10 cellular contexts compared by ENCODE assay signal in the genomic region with DNA sequence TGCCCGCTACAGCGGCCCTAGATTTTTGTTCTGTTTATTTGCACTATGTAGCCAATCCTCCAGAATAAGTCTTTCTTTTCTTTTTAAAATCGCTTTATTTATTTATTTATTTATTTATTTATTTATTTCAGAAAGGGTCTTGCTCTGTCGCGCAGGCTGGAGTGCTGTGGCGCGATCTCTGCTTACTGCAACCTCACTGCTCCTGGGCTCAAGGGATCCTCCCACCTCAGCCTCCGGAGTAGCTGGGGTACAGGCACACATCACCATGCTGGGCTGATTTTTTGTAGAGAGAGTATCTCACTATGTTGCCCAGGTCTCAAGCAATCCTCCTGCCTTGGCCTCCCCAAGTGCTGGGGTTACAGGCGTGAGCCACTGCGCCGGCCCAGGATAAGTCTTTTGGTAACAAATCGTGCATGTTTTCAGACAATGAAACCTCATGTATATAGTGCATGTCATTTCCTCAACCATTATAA. TPM values are rescaled to one million over a fixed set of nuclear protein-coding genes. Genes with fewer than 3 reads are reported as not detected.
A peak's percentile ranks its signal among the peaks of the same experiment; 100 is the strongest.
DNase-seq lines count a peak whose midpoint lies in the region; ATAC-seq, FAIRE-seq and TF ChIP-seq lines count a peak whose summit lies in the region.
"Had no signal": no experiment of that assay in that cellular context is flagged by ENCODE, and none has a peak within 500 bp of the region (broad histone marks: within the 10 kb centered on the region; RNA-seq: fewer than 3 reads in every experiment).

No MANE protein-coding gene starts in this region.

- H3K4me1 ChIP-seq in iPS-15b (ENCODE audit: control insufficient read depth, insufficient read depth, low read length), result no peaks in the 10 kb centered on the region

- H3K27me3 Mint-ChIP-seq in WTC11 (ENCODE audit: low read depth), result peaks cover 6% of the 10 kb centered on the region

- TF ChIP-seq CTCF in WTC11 (IDR thresholded peaks at IDR 0.05), result no peak

- H3K9me3 ChIP-seq in iPS-15b (ENCODE audit: control insufficient read depth, insufficient read depth, low read length), result no peaks in the 10 kb centered on the region

- peaks cover 4% of the 10 kb centered on the region for H3K36me3 Mint-ChIP-seq in WTC11
- H3K36me3 Mint-ChIP-seq in stimulated activated effector memory CD8-positive, alpha-beta T cell treated with anti-CD3 and anti-CD28 coated beads, Interleukin-12 subunit alpha, Interleukin-12 subunit beta, amount 100 ng/mL, for 72 hours, result peaks cover 24% of the 10 kb centered on the region

- POLR2A ChIA-PET in WTC11 (lab: Charles Lee), result no interaction called here

- peak overlapping the region; percentile 91 for H3K4me3 ChIP-seq in iPS-15b (ENCODE audit: low read depth, low read length)

- CTCF ChIA-PET in WTC11 (lab: Charles Lee), result interaction anchor here (1.0 kb wide), 1 partner anchor 48 kb away, joined by 3 read pairs; no protein-coding TSS in a partner anchor

- H3K4me3 Mint-ChIP-seq in WTC11, result peak overlapping the region; percentile 30
- peak overlapping the region; percentile 81 for H3K4me3 Mint-ChIP-seq in stimulated activated effector memory CD8-positive, alpha-beta T cell treated with anti-CD3 and anti-CD28 coated beads, Interleukin-12 subunit alpha, Interleukin-12 subunit beta, amount 100 ng/mL, for 72 hours

- H3K27me3 ChIP-seq in iPS-15b (ENCODE audit: control insufficient read depth, insufficient read depth, low read length), result peaks cover 2% of the 10 kb centered on the region

- ATAC-seq in WTC11 (no peak), GM19452 (IDR thresholded peaks at IDR 0.05; ENCODE audit: unreplicated experiment) (no peak)
- no peak for ATAC-seq in stimulated activated effector memory CD8-positive, alpha-beta T cell treated with anti-CD3 and anti-CD28 coated beads, Interleukin-12 subunit alpha, Interleukin-12 subunit beta, amount 100 ng/mL, for 72 hours

- no peak for FAIRE-seq in GM12892 (lab: Jason Lieb, UNC)
- FAIRE-seq: A204.1 had no signal

- H3K9me3 Mint-ChIP-seq in WTC11, result no peaks in the 10 kb centered on the region
- no peaks in the 10 kb centered on the region for H3K9me3 Mint-ChIP-seq in stimulated activated effector memory CD8-positive, alpha-beta T cell treated with anti-CD3 and anti-CD28 coated beads, Interleukin-12 subunit alpha, Interleukin-12 subunit beta, amount 100 ng/mL, for 72 hours

- TF ChIP-seq POLR2A in GM12892 (IDR thresholded peaks at IDR 0.05; ENCODE audit: low read depth, low read length), result no peak

- H3K4me1 Mint-ChIP-seq in WTC11, result peaks cover 23% of the 10 kb centered on the region
- H3K4me1 Mint-ChIP-seq in stimulated activated effector memory CD8-positive, alpha-beta T cell treated with anti-CD3 and anti-CD28 coated beads, Interleukin-12 subunit alpha, Interleukin-12 subunit beta, amount 100 ng/mL, for 72 hours, result peaks cover 14% of the 10 kb centered on the region

- no peak overlapping the region for H3K9ac ChIP-seq in iPS-15b (ENCODE audit: low read depth, low read length)

- DNase-seq in NCI-H1436 treated with DMSO at 0.1 percent for 48 hours (lab: John Stamatoyannopoulos, UW) (peak; percentile 11), NCI-H1436 (lab: John Stamatoyannopoulos, UW) (no peak), WTC11 (ENCODE audit: low spot score) (no peak), NCI-H510A treated with DMSO at 0.1 percent for 48 hours (lab: John Stamatoyannopoulos, UW) (no peak), GM12892 (ENCODE audit: insufficient read length) (no peak)
- no peak for DNase-seq in stimulated activated effector memory CD8-positive, alpha-beta T cell treated with anti-CD3 and anti-CD28 coated beads, Interleukin-12 subunit alpha, Interleukin-12 subunit beta, amount 100 ng/mL, for 72 hours (ENCODE audit: low spot score in 2 of 2)

- no peak overlapping the region for H3K27ac Mint-ChIP-seq in WTC11
- no peak overlapping the region for H3K27ac Mint-ChIP-seq in stimulated activated effector memory CD8-positive, alpha-beta T cell treated with anti-CD3 and anti-CD28 coated beads, Interleukin-12 subunit alpha, Interleukin-12 subunit beta, amount 100 ng/mL, for 72 hours

- H3K36me3 ChIP-seq in iPS-15b (ENCODE audit: control insufficient read depth, insufficient read depth, low read length), result no peaks in the 10 kb centered on the region

TF ChIP-seq in WTC11, 78 proteins besides CTCF, POLR2A, EP300 and RAD21:
- TF ChIP-seq, protein P1, sequence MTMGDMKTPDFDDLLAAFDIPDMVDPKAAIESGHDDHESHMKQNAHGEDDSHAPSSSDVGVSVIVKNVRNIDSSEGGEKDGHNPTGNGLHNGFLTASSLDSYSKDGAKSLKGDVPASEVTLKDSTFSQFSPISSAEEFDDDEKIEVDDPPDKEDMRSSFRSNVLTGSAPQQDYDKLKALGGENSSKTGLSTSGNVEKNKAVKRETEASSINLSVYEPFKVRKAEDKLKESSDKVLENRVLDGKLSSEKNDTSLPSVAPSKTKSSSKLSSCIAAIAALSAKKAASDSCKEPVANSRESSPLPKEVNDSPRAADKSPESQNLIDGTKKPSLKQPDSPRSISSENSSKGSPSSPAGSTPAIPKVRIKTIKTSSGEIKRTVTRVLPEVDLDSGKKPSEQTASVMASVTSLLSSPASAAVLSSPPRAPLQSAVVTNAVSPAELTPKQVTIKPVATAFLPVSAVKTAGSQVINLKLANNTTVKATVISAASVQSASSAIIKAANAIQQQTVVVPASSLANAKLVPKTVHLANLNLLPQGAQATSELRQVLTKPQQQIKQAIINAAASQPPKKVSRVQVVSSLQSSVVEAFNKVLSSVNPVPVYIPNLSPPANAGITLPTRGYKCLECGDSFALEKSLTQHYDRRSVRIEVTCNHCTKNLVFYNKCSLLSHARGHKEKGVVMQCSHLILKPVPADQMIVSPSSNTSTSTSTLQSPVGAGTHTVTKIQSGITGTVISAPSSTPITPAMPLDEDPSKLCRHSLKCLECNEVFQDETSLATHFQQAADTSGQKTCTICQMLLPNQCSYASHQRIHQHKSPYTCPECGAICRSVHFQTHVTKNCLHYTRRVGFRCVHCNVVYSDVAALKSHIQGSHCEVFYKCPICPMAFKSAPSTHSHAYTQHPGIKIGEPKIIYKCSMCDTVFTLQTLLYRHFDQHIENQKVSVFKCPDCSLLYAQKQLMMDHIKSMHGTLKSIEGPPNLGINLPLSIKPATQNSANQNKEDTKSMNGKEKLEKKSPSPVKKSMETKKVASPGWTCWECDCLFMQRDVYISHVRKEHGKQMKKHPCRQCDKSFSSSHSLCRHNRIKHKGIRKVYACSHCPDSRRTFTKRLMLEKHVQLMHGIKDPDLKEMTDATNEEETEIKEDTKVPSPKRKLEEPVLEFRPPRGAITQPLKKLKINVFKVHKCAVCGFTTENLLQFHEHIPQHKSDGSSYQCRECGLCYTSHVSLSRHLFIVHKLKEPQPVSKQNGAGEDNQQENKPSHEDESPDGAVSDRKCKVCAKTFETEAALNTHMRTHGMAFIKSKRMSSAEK (CRISPR knock-in tag; IDR thresholded peaks at IDR 0.05; ENCODE audit: borderline replicate concordance), result no peak
- TF ChIP-seq ZNF121 (CRISPR knock-in tag; IDR thresholded peaks at IDR 0.05), result peak; percentile 92
- 0 out of 2 replicates have a peak, but pooled peaks have one; percentile 37 for TF ChIP-seq GTF2I (CRISPR knock-in tag; conservative IDR thresholded peaks at IDR 0.05)
- TF ChIP-seq SOX15 (CRISPR knock-in tag; IDR thresholded peaks at IDR 0.05), result no peak

RNA-seq across cellular contexts. Expression of a gene that starts 0.3 kb away (rescaled TPM):
- 22.3 to 28.8 TPM (median 26.7 TPM) in 3 replicates for total RNA-seq in WTC11 (2021)
- 14.9 TPM for polyA plus RNA-seq in GM12892 (2012; ENCODE audit: missing spikeins)

RNA-seq across cellular contexts. Expression of a gene that starts 15.4 kb away (rescaled TPM):
- total RNA-seq in WTC11 (2021), result not detected in 3 replicates
- not detected for polyA plus RNA-seq in GM12892 (2012; ENCODE audit: missing spikeins)

RNA-seq across cellular contexts. Expression of a gene that starts 38.0 kb away (rescaled TPM):
- 5.6 to 6.8 TPM (median 6.5 TPM) in 3 replicates for total RNA-seq in WTC11 (2021)
- polyA plus RNA-seq in GM12892 (2012; ENCODE audit: missing spikeins), result not detected

RNA-seq across cellular contexts. Expression of a gene that starts 40.1 kb away (rescaled TPM):
- total RNA-seq in WTC11 (2021), result 69.9 to 84.0 TPM (median 79.9 TPM) in 3 replicates
- 63.9 TPM for polyA plus RNA-seq in GM12892 (2012; ENCODE audit: missing spikeins)

RNA-seq across cellular contexts. Expression of a gene that starts 46.8 kb away (rescaled TPM):
- total RNA-seq in WTC11 (2021), result 0.05 TPM in 1 of 3 replicates, not detected in the others
- not detected for polyA plus RNA-seq in GM12892 (2012; ENCODE audit: missing spikeins)
- total RNA-seq: fibroblast of lung had no signal
